12 cellular contexts compared by ENCODE assay signal in the genomic region with DNA sequence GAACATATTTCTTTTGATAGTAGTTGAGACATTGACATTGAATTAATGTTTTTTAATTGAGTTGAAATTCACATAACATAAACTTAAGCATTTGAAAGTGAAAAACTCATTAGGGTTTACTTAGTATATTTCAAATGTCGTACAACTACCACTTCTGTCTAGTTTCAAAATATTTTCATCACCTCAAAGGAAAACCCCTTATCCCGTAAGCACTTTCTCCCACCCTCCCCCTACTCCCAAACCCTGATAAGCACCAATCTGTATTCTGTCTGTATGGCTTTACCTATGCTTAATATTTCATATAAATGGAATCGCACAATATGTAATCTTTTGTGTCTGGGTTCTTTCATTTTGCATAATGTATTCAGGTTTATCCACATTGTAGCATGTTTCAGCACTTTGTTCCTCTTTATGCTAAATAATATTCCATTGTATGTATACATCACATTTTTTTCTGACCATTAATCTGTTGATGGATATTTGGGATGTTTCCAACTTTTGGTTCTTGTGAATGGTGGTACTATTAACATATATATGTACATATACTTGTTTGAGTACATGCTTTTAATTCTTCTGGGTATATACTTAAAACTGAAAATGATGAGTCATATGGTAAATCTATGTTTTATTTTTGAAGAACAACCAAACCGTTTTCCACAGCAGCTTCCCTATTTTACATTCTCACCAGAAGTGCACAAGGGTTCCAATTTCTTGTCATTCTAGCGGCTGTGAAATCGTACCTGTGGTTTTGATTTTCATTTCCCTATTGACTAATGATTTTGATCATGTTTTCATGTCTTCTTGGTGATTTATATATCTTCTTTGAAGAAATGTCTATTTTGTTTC.
DNase-seq lines count a peak whose midpoint lies in the region; ATAC-seq and TF ChIP-seq lines count a peak whose summit lies in the region.
"Had no signal": no experiment of that assay in that cellular context is flagged by ENCODE, and none has a peak within 500 bp of the region (broad histone marks: within the 10 kb centered on the region; RNA-seq: fewer than 3 reads in every experiment).

No MANE protein-coding gene starts in this region.

- ATAC-seq in GM19351 (IDR thresholded peaks at IDR 0.05; ENCODE audit: unreplicated experiment) (peak; percentile 58), HG02981 (IDR thresholded peaks at IDR 0.05; ENCODE audit: unreplicated experiment) (peak; percentile 74)

- peak; percentile 17 for DNase-seq in GDM1 (lab: John Stamatoyannopoulos, UW)
- DNase-seq in NB4 (ENCODE audit: low read depth): peak; percentile 60
- DNase-seq in HEK293T (ENCODE audit: extremely low spot score): no peak
- no peak for DNase-seq in cortex of kidney (lab: John Stamatoyannopoulos, UW)
- DNase-seq in NCI-H446 (lab: John Stamatoyannopoulos, UW): no peak
- no peak for DNase-seq in NCI-H1436 treated with DMSO at 0.1 percent for 48 hours (lab: John Stamatoyannopoulos, UW)
- DNase-seq: activated effector memory CD4-positive, alpha-beta T cell treated with Interleukin-2 at 50 U/mL for 16 hours; CD8-positive, alpha-beta memory T cell; NCI-H1105 treated with DMSO at 0.1 percent for 48 hours had no signal

- CTCF ChIA-PET in HEK293T (lab: Yijun Ruan, JAX): no interaction called here

- no peak overlapping the region for H3K4me3 ChIP-seq in NB4 (ENCODE audit: low read depth, low read length)
- H3K4me3 ChIP-seq: SK-N-MC had no signal

- TF ChIP-seq POLR2A in NB4 (IDR thresholded peaks at IDR 0.05; ENCODE audit: extremely low read depth, insufficient read length): no peak

- TF ChIP-seq CTCF in NB4 (IDR thresholded peaks at IDR 0.05; ENCODE audit: low read depth, low read length): no peak

- POLR2A ChIA-PET in HEK293T (lab: Yijun Ruan, JAX): no interaction called here

TF ChIP-seq in HEK293T, 16 proteins besides CTCF, POLR2A, EP300 and RAD21:
- TF ChIP-seq SUZ12 (IDR thresholded peaks at IDR 0.05) (no peak), NFRKB (IDR thresholded peaks at IDR 0.05) (no peak), FOXA1 (IDR thresholded peaks at IDR 0.05) (no peak), ARNT (IDR thresholded peaks at IDR 0.05) (no peak), LEF1 (IDR thresholded peaks at IDR 0.05; ENCODE audit: borderline replicate concordance) (no peak), ZNF384 (IDR thresholded peaks at IDR 0.05) (no peak), HDGF (IDR thresholded peaks at IDR 0.05; ENCODE audit: borderline replicate concordance) (no peak), FOXM1 (IDR thresholded peaks at IDR 0.05; ENCODE audit: borderline replicate concordance) (no peak), L3MBTL2 (conservative IDR thresholded peaks at IDR 0.05) (no peak), ELF4 (IDR thresholded peaks at IDR 0.05) (no peak)

Comparison
In these comparisons a context has a peak if more than half of its experiments do, and no peak if none do; other contexts are left out.
1. DNase-seq: peak in GDM1 (single experiment) and NB4 (single experiment); none in HEK293T (single experiment), cortex of kidney (single experiment), NCI-H446 (0 of 2) and NCI-H1436 treated with DMSO at 0.1 percent for 48 hours (single experiment).